8 cellular contexts compared by ENCODE assay signal in genomic region chr5:110727025-110727314, GRCh38. TPM values are rescaled to one million over a fixed set of nuclear protein-coding genes. Genes with fewer than 3 reads are reported as not detected.
A peak's percentile ranks its signal among the peaks of the same experiment; 100 is the strongest.
DNase-seq lines count a peak whose midpoint lies in the region; ATAC-seq and TF ChIP-seq lines count a peak whose summit lies in the region.

No MANE protein-coding gene starts in this region.

- H3K27ac ChIP-seq in neuronal stem cell (replicated peaks; ENCODE audit: low read length): no peak overlapping the region

- no peaks in the 10 kb centered on the region for H3K36me3 ChIP-seq in neuronal stem cell (replicated peaks in 1 of 2; ENCODE audit: control insufficient read depth in 2 of 2, insufficient read depth in 2 of 2, low read length in 2 of 2)

- peaks cover 0 to 2% of the 10 kb centered on the region in 2 donors for H3K9me3 ChIP-seq in neuronal stem cell (replicated peaks in 1 of 2; ENCODE audit: control insufficient read depth in 2 of 2, insufficient read depth in 1 of 2, low read depth in 1 of 2, low read length in 2 of 2)

- no CpG with 5 or more reads among the region's 5 CpGs for WGBS in neuronal stem cell (ENCODE audit: extremely low coverage in 2 of 2, insufficient read length in 2 of 2, insufficient replicate concordance in 1 of 2), 2 donors

- no peak overlapping the region for H4K91ac ChIP-seq in neuronal stem cell (ENCODE audit: low read depth, low read length, poor library complexity)

- no peak overlapping the region for H2BK5ac ChIP-seq in neuronal stem cell (ENCODE audit: low read length)

- peak overlapping the region; percentile 38 for H3K4me2 ChIP-seq in neuronal stem cell (ENCODE audit: insufficient read depth, low read length, poor library complexity, severe bottlenecking)

- no peaks in the 10 kb centered on the region for H3K79me1 ChIP-seq in neuronal stem cell (ENCODE audit: low read depth, low read length)

- no peak overlapping the region for H2BK15ac ChIP-seq in neuronal stem cell (ENCODE audit: low read length)

- no peak overlapping the region for H3K14ac ChIP-seq in neuronal stem cell (ENCODE audit: low read length)

- H3K4me3 ChIP-seq in epithelial cell of esophagus (ENCODE audit: low read length): peak overlapping the region; percentile 58
- peak overlapping the region; percentile 25 to 73 for H3K4me3 ChIP-seq in neuronal stem cell (ENCODE audit: low read length in 2 of 2)

- no peak overlapping the region for H3K9ac ChIP-seq in neuronal stem cell (ENCODE audit: low read depth, low read length, poor library complexity)

- peak; percentile 67 for DNase-seq in OCI-M1 (lab: John Stamatoyannopoulos, UW)
- peak; percentile 16 for DNase-seq in epithelial cell of esophagus (ENCODE audit: low read depth)
- no peak for DNase-seq in neuronal stem cell (ENCODE audit: low spot score)
- no peak for DNase-seq in T-helper 9 cell
- no peak for DNase-seq in SK-N-DZ (ENCODE audit: low spot score)
- DNase-seq in medulla oblongata (ENCODE audit: extremely low spot score): no peak

- no peaks in the 10 kb centered on the region for H3K27me3 ChIP-seq in neuronal stem cell (ENCODE audit: control insufficient read depth in 3 of 3, insufficient read depth in 3 of 3, low read depth in 1 of 3, low read length in 3 of 3)

- H2BK12ac ChIP-seq in neuronal stem cell (ENCODE audit: low read length): no peak overlapping the region

- no peak overlapping the region for H2BK120ac ChIP-seq in neuronal stem cell (ENCODE audit: low read depth, low read length)

- peaks cover 0 to 2% of the 10 kb centered on the region in 2 donors for H3K4me1 ChIP-seq in neuronal stem cell (ENCODE audit: control insufficient read depth in 2 of 2, insufficient read depth in 1 of 2, low read depth in 1 of 2, low read length in 2 of 2)

- ATAC-seq in GM18868 (IDR thresholded peaks at IDR 0.05; ENCODE audit: unreplicated experiment) (peak; percentile 82), HG02840 (IDR thresholded peaks at IDR 0.05; ENCODE audit: low FRiP score, unreplicated experiment) (peak; percentile 57)

- no peak overlapping the region for H4K8ac ChIP-seq in neuronal stem cell (ENCODE audit: low read depth, low read length)

- H3K23ac ChIP-seq in neuronal stem cell (ENCODE audit: low read depth, low read length, poor library complexity): no peak overlapping the region

- H3K4ac ChIP-seq in neuronal stem cell (ENCODE audit: low read length): no peak overlapping the region

- TF ChIP-seq CTCF in epithelial cell of esophagus (IDR thresholded peaks at IDR 0.05; ENCODE audit: insufficient read depth, low read depth, low read length, missing control alignments): peak; percentile 25

- H3K18ac ChIP-seq in neuronal stem cell (ENCODE audit: low read length): no peak overlapping the region

- H2AK5ac ChIP-seq in neuronal stem cell (ENCODE audit: low read depth, low read length): no peak overlapping the region

- H2AFZ ChIP-seq in neuronal stem cell (ENCODE audit: low read length): peak overlapping the region; percentile 74

RNA-seq across cellular contexts. Expression of gene TMEM232, which starts 0.5 kb away (rescaled TPM):
- polyA plus RNA-seq in neuronal stem cell (2013, experiment 1 of 2): 2.1 TPM
- 2.1 TPM for polyA plus RNA-seq in neuronal stem cell (2013, experiment 2 of 2)
- 1.5 and 3.5 TPM in 2 replicates for polyA plus RNA-seq in SK-N-DZ (2014; cell fraction: cytosol; rRNA removed)
- 0.67 and 3.3 TPM in 2 replicates for polyA plus RNA-seq in SK-N-DZ (2014; cell fraction: nucleus; rRNA removed)

RNA-seq across cellular contexts. Expression of gene SLC25A46, which starts 11.8 kb away (rescaled TPM):
- 16.8 TPM for polyA plus RNA-seq in neuronal stem cell (2013, experiment 1 of 2)
- 17.2 TPM for polyA plus RNA-seq in neuronal stem cell (2013, experiment 2 of 2)
- polyA plus RNA-seq in SK-N-DZ (2014; cell fraction: cytosol; rRNA removed): 59.0 and 65.0 TPM in 2 replicates
- 46.3 and 51.0 TPM in 2 replicates for polyA plus RNA-seq in SK-N-DZ (2014; cell fraction: nucleus; rRNA removed)

Comparison
In these comparisons a context has a peak if more than half of its experiments do, and no peak if none do; other contexts are left out.
1. DNase-seq: peak in OCI-M1 (single experiment) and epithelial cell of esophagus (single experiment); none in neuronal stem cell (single experiment), T-helper 9 cell (single experiment), SK-N-DZ (single experiment) and medulla oblongata (single experiment).